1 cellular context compared by ENCODE assay signal in the genomic region with DNA sequence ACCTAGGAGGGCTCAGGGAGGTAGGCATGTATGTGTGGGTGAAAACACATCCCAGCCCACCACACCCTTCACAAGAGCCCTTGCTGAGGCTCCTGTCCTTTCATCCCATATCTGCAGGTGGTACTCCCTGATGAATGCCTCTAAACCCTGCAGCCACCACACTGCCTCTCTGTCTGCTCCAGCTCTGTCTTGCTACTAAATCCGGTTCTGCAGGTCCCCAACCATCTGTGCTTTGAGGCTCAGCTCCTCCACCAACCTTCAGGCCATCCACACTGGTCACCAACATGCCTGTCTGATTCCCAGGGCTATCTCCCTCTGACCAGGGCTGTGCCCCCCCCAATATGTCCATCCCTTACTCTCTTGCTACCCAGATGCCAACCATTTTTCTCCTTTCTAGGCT.
TF ChIP-seq lines count a peak whose summit lies in the region.

No MANE protein-coding gene starts in this region.

TF ChIP-seq in GM23338, 12 proteins besides CTCF, POLR2A, EP300 and RAD21 (continued from another document):
- TF ChIP-seq, protein P1, sequence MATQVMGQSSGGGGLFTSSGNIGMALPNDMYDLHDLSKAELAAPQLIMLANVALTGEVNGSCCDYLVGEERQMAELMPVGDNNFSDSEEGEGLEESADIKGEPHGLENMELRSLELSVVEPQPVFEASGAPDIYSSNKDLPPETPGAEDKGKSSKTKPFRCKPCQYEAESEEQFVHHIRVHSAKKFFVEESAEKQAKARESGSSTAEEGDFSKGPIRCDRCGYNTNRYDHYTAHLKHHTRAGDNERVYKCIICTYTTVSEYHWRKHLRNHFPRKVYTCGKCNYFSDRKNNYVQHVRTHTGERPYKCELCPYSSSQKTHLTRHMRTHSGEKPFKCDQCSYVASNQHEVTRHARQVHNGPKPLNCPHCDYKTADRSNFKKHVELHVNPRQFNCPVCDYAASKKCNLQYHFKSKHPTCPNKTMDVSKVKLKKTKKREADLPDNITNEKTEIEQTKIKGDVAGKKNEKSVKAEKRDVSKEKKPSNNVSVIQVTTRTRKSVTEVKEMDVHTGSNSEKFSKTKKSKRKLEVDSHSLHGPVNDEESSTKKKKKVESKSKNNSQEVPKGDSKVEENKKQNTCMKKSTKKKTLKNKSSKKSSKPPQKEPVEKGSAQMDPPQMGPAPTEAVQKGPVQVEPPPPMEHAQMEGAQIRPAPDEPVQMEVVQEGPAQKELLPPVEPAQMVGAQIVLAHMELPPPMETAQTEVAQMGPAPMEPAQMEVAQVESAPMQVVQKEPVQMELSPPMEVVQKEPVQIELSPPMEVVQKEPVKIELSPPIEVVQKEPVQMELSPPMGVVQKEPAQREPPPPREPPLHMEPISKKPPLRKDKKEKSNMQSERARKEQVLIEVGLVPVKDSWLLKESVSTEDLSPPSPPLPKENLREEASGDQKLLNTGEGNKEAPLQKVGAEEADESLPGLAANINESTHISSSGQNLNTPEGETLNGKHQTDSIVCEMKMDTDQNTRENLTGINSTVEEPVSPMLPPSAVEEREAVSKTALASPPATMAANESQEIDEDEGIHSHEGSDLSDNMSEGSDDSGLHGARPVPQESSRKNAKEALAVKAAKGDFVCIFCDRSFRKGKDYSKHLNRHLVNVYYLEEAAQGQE (IDR thresholded peaks at IDR 0.05; ENCODE audit: unreplicated experiment): no peak
- TF ChIP-seq, protein P2, sequence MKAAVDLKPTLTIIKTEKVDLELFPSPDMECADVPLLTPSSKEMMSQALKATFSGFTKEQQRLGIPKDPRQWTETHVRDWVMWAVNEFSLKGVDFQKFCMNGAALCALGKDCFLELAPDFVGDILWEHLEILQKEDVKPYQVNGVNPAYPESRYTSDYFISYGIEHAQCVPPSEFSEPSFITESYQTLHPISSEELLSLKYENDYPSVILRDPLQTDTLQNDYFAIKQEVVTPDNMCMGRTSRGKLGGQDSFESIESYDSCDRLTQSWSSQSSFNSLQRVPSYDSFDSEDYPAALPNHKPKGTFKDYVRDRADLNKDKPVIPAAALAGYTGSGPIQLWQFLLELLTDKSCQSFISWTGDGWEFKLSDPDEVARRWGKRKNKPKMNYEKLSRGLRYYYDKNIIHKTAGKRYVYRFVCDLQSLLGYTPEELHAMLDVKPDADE (IDR thresholded peaks at IDR 0.05): no peak
- TF ChIP-seq ZNF331 (CRISPR knock-in tag; IDR thresholded peaks at IDR 0.05; ENCODE audit: low read depth): no peak
- TF ChIP-seq EZH2phosphoT487 (IDR thresholded peaks at IDR 0.05; ENCODE audit: unreplicated experiment): no peak
- TF ChIP-seq NANOG (IDR thresholded peaks at IDR 0.05; ENCODE audit: borderline replicate concordance): no peak
- no peak for TF ChIP-seq STAT1 (IDR thresholded peaks at IDR 0.05; ENCODE audit: unreplicated experiment)
- TF ChIP-seq POLR2AphosphoS5 (IDR thresholded peaks at IDR 0.05; ENCODE audit: low read depth): no peak
- TF ChIP-seq EZH2 (IDR thresholded peaks at IDR 0.05; ENCODE audit: low read depth, unreplicated experiment): no peak
